In genomic region chr3:50610181-50610971, GRCh38 we compare ENCODE assay signal across 8 cellular contexts. TPM values are rescaled to one million over a fixed set of nuclear protein-coding genes. Genes with fewer than 3 reads are reported as not detected.
A peak's percentile ranks its signal among the peaks of the same experiment; 100 is the strongest.
DNase-seq lines count a peak whose midpoint lies in the region; ATAC-seq and TF ChIP-seq lines count a peak whose summit lies in the region.

No MANE protein-coding gene starts in this region.

- BruUV-seq in PC-3 (replicated peaks; lab: Mats Ljungman, UMichigan): no TSS peak

- H3K27me3 ChIP-seq in AG04450 (ENCODE audit: control insufficient read depth, insufficient read depth, low read length) (no peaks in the 10 kb centered on the region), PC-3 (ENCODE audit: low read length) (no peaks in the 10 kb centered on the region), colonic mucosa (no peaks in the 10 kb centered on the region)

- DNase-seq in AG04450 (ENCODE audit: low read depth, low spot score): no peak
- no peak for DNase-seq in PC-3
- DNase-seq in colonic mucosa: peak; percentile 89
- DNase-seq in naive thymus-derived CD8-positive, alpha-beta T cell: peak in 3 of 10 donors; percentile 26 to 37 (median 29)
- no peak for DNase-seq in NCI-H748 treated with DMSO at 0.1 percent for 48 hours (lab: John Stamatoyannopoulos, UW)
- DNase-seq in NCI-H1436 (lab: John Stamatoyannopoulos, UW): no peak
- no peak for DNase-seq in glomerular visceral epithelial cell (ENCODE audit: extremely low spot score)

- no peak overlapping the region for H2AFZ ChIP-seq in PC-3 (ENCODE audit: low read length)

- no peaks in the 10 kb centered on the region for H3F3A ChIP-seq in PC-3 (ENCODE audit: low read length, unreplicated experiment)

- intact Hi-C loops in PC-3 (cut with micrococcal nuclease): loop anchor here (5.0 kb wide), 1 partner anchor 258 kb away; the partner anchor contains the start of genes CYB561D2 and NPRL2
- intact Hi-C loops in colonic mucosa (cut with DNase I): no loop called here

- no peak overlapping the region for H3K27ac ChIP-seq in AG04450 (ENCODE audit: low read depth, low read length)
- no peak overlapping the region for H3K27ac ChIP-seq in PC-3 (ENCODE audit: low read length)
- peak overlapping the region; percentile 95 for H3K27ac ChIP-seq in colonic mucosa

- H3K4me1 Mint-ChIP-seq in naive thymus-derived CD8-positive, alpha-beta T cell: peaks cover 45 to 84% (median 77%) of the 10 kb centered on the region in 4 donors

- H3K27me3 Mint-ChIP-seq in naive thymus-derived CD8-positive, alpha-beta T cell: no peaks in the 10 kb centered on the region

- H3K4me2 ChIP-seq in PC-3 (ENCODE audit: low read length): peak overlapping the region; percentile 94

- CTCF ChIA-PET in AG04450 (lab: Charles Lee) (interaction anchor here (0.5 to 12.3 kb wide), 4 partner anchors 38 to 1620 kb away, joined by 3 to 436 read pairs (median 4); partner anchors contain the start of genes C3orf18 and HEMK1), PC-3 (lab: Charles Lee) (interaction anchor here (0.5 kb wide), 1 partner anchor 21 kb away, joined by 3 read pairs; no protein-coding TSS in a partner anchor)

- H3K9me3 ChIP-seq in AG04450 (ENCODE audit: control insufficient read depth, insufficient read depth, low read length) (no peaks in the 10 kb centered on the region), PC-3 (ENCODE audit: low read length) (no peaks in the 10 kb centered on the region), colonic mucosa (no peaks in the 10 kb centered on the region)

- peaks cover 17% of the 10 kb centered on the region for H3K4me1 ChIP-seq in PC-3 (ENCODE audit: insufficient read depth, low read length)
- peaks cover 18% of the 10 kb centered on the region for H3K4me1 ChIP-seq in colonic mucosa

- POLR2A ChIA-PET in AG04450 (lab: Yijun Ruan, JAX) (interaction anchor here (2.6 to 2.8 kb wide), 2 partner anchors 9 to 41 kb away, joined by 48 to 61 read pairs; partner anchors contain the start of gene HEMK1), PC-3 (lab: Charles Lee; ENCODE audit: unreplicated experiment) (no interaction called here)
- POLR2A ChIA-PET in naive thymus-derived CD8-positive, alpha-beta T cell (lab: Charles Lee): interaction anchor here (0.5 to 21.2 kb wide), 10 partner anchors 10 to 1376 kb away, joined by 3 to 623 read pairs (median 4); partner anchors contain the start of genes C3orf18, HEMK1, HYAL3 and MANF

- H3K4me3 ChIP-seq in AG04450 (ENCODE audit: low read depth, low read length) (peak overlapping the region; percentile 81), PC-3 (ENCODE audit: low read length) (peak overlapping the region; percentile 71), colonic mucosa (peak overlapping the region; percentile 88)

- ATAC-seq in PC-3 (no peak), GM18517 (IDR thresholded peaks at IDR 0.05; ENCODE audit: unreplicated experiment) (no peak)
- ATAC-seq in naive thymus-derived CD8-positive, alpha-beta T cell: no peak

- H3K9ac ChIP-seq in PC-3 (ENCODE audit: low read length): no peak overlapping the region
- H3K9ac ChIP-seq in colonic mucosa (ENCODE audit: low read depth in 2 of 2, low read length in 2 of 2): peak overlapping the region; percentile 91 to 98

- H3K36me3 ChIP-seq in PC-3 (ENCODE audit: low read depth, low read length): no peaks in the 10 kb centered on the region
- H3K36me3 ChIP-seq in colonic mucosa: peaks cover 14% of the 10 kb centered on the region

- H4K20me1 ChIP-seq in PC-3 (ENCODE audit: low read length): no peaks in the 10 kb centered on the region

- H3K79me2 ChIP-seq in PC-3 (ENCODE audit: low read length): no peaks in the 10 kb centered on the region

- H3K9me3 Mint-ChIP-seq in naive thymus-derived CD8-positive, alpha-beta T cell: no peaks in the 10 kb centered on the region

- peak overlapping the region; percentile 92 to 98 (median 94) for H3K4me3 Mint-ChIP-seq in naive thymus-derived CD8-positive, alpha-beta T cell

- TF ChIP-seq CTCF in AG04450 (IDR thresholded peaks at IDR 0.05; ENCODE audit: low read depth, low read length): no peak
- no peak for TF ChIP-seq CTCF in PC-3 (conservative IDR thresholded peaks at IDR 0.05; ENCODE audit: low read depth, low read length)
- no peak for TF ChIP-seq CTCF in colonic mucosa (IDR thresholded peaks at IDR 0.05)

- H3K9me2 ChIP-seq in PC-3 (replicated peaks; ENCODE audit: low read length): no peaks in the 10 kb centered on the region

- peak overlapping the region; percentile 88 to 98 (median 94) for H3K27ac Mint-ChIP-seq in naive thymus-derived CD8-positive, alpha-beta T cell

- H3K36me3 Mint-ChIP-seq in naive thymus-derived CD8-positive, alpha-beta T cell: peaks cover 5 to 51% (median 38%) of the 10 kb centered on the region in 3 donors

RNA-seq across cellular contexts. Expression of gene CISH, which starts 1.2 kb away (rescaled TPM):
- 2.4 and 4.1 TPM in 2 replicates for polyA plus RNA-seq in AG04450 (2011; rRNA removed)
- polyA minus RNA-seq in AG04450 (2011; rRNA and poly(A)+ RNA removed): 6.1 and 6.2 TPM in 2 replicates
- total RNA-seq in PC-3 (2014; rRNA removed): 1.6 and 2.3 TPM in 2 replicates
- 10 to 100 TPM; 17.1 to 19.6 TPM for total RNA-seq in colonic mucosa
- total RNA-seq in naive thymus-derived CD8-positive, alpha-beta T cell: 1 to 10 TPM; 8.1 to 8.8 TPM
- 100 to 1,000 TPM in 2 of 3 donors, 10 to 100 TPM in 1; 16.3 to 135 (median 100) TPM for polyA plus RNA-seq in naive thymus-derived CD8-positive, alpha-beta T cell

RNA-seq across cellular contexts. Expression of gene MAPKAPK3, which starts 6.6 kb away (rescaled TPM):
- 35.7 and 42.3 TPM in 2 replicates for polyA plus RNA-seq in AG04450 (2011; rRNA removed)
- polyA minus RNA-seq in AG04450 (2011; rRNA and poly(A)+ RNA removed): 32.2 and 38.3 TPM in 2 replicates
- 142 and 174 TPM in 2 replicates for total RNA-seq in PC-3 (2014; rRNA removed)
- 10 to 100 TPM; 27.3 to 45.1 TPM for total RNA-seq in colonic mucosa
- 10 to 100 TPM; 27.5 TPM for total RNA-seq in naive thymus-derived CD8-positive, alpha-beta T cell
- polyA plus RNA-seq in naive thymus-derived CD8-positive, alpha-beta T cell: 10 to 100 TPM; 42.4 to 48.2 (median 48.1) TPM

RNA-seq across cellular contexts. Expression of gene HEMK1, which starts 41.1 kb away (rescaled TPM):
- polyA plus RNA-seq in AG04450 (2011; rRNA removed): 12.1 and 15.5 TPM in 2 replicates
- 14.6 and 17.3 TPM in 2 replicates for polyA minus RNA-seq in AG04450 (2011; rRNA and poly(A)+ RNA removed)
- total RNA-seq in PC-3 (2014; rRNA removed) (20.3 and 22.2 TPM in 2 replicates), colonic mucosa (10 to 100 TPM; 23.0 to 28.5 TPM)
- total RNA-seq in naive thymus-derived CD8-positive, alpha-beta T cell: 10 to 100 TPM; 65.1 to 67.1 TPM
- polyA plus RNA-seq in naive thymus-derived CD8-positive, alpha-beta T cell: 10 to 100 TPM; 20.2 to 43.1 (median 30.3) TPM

RNA-seq across cellular contexts. Expression of gene C3orf18, which starts 42.8 kb away (rescaled TPM):
- polyA plus RNA-seq in AG04450 (2011; rRNA removed): 10.0 and 11.7 TPM in 2 replicates
- polyA minus RNA-seq in AG04450 (2011; rRNA and poly(A)+ RNA removed): 10.3 and 11.9 TPM in 2 replicates
- total RNA-seq in PC-3 (2014; rRNA removed): 31.2 and 33.9 TPM in 2 replicates
- 1 to 10 TPM; 2.4 to 2.9 TPM for total RNA-seq in colonic mucosa
- total RNA-seq in naive thymus-derived CD8-positive, alpha-beta T cell: 10 to 100 TPM; 17.7 to 18.4 TPM
- polyA plus RNA-seq in naive thymus-derived CD8-positive, alpha-beta T cell: 10 to 100 TPM; 14.1 to 17.3 (median 14.2) TPM
